Comparison of ENCODE assay signal across 23 cellular contexts in the genomic region with DNA sequence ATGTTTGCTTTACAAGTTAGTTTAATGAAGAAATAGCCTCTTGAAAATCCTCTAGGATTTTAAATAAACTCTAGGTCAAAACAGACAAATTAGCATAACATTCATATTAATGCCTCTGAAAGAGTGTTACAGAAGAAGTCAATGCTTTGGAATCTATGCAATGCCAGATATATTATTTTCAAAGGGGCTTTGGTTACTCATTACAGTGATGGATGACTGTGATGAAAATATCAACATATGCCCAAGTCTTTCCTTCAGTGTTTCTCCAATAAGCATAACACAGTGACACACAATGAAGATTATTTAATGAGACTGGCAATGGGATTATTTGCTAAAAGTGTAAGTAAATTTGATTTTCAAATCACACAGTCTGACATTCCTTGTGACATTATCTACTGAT.
DNase-seq lines count a peak whose midpoint lies in the region; TF ChIP-seq lines count a peak whose summit lies in the region.
"Had no signal": no experiment of that assay in that cellular context is flagged by ENCODE, and none has a peak within 500 bp of the region (broad histone marks: within the 10 kb centered on the region; RNA-seq: fewer than 3 reads in every experiment).

No MANE protein-coding gene starts in this region.

- H3K4me2 ChIP-seq in smooth muscle cell: peak overlapping the region; percentile 50
- H3K4me2 ChIP-seq: KMS-11 had no signal

- H3K4me1 ChIP-seq in smooth muscle cell (ENCODE audit: low read depth): peaks cover 20% of the 10 kb centered on the region

- H3F3A ChIP-seq in smooth muscle cell (ENCODE audit: low read depth): no peaks in the 10 kb centered on the region

- H3K9me3 ChIP-seq in smooth muscle cell (replicated peaks; ENCODE audit: low read depth): no peaks in the 10 kb centered on the region
- H3K9me3 ChIP-seq: HAP-1 had no signal

- no peak for TF ChIP-seq CTCF in foreskin fibroblast (IDR thresholded peaks at IDR 0.05; ENCODE audit: low read depth, low read length)
- TF ChIP-seq CTCF in smooth muscle cell (IDR thresholded peaks at IDR 0.05; ENCODE audit: borderline replicate concordance, insufficient read depth, poor library complexity, severe bottlenecking): no peak

- no peak overlapping the region for H3K27ac ChIP-seq in smooth muscle cell (ENCODE audit: low read depth)
- H3K27ac ChIP-seq: KMS-11, RWPE1 had no signal

- no peak overlapping the region for H3K9ac ChIP-seq in smooth muscle cell (ENCODE audit: low read depth)
- H3K9ac ChIP-seq: KMS-11 had no signal

- no peaks in the 10 kb centered on the region for H3K36me3 ChIP-seq in smooth muscle cell (ENCODE audit: low read depth)
- H3K36me3 ChIP-seq: HAP-1 had no signal

- H3K4me3 ChIP-seq in foreskin fibroblast (ENCODE audit: low read depth in 1 of 2, low read length in 2 of 2) (no peak overlapping the region), smooth muscle cell (no peak overlapping the region)
- H3K4me3 ChIP-seq: HAP-1 had no signal

- no peaks in the 10 kb centered on the region for H4K20me1 ChIP-seq in smooth muscle cell (ENCODE audit: low read depth)

- DNase-seq in EL (peak; percentile 36), amniotic epithelial cell (ENCODE audit: low read depth) (peak; percentile 52), foreskin fibroblast (peak; percentile 10 to 20), smooth muscle cell (lab: John Stamatoyannopoulos, UW; ENCODE audit: unreplicated experiment) (no peak), cortex of kidney (lab: John Stamatoyannopoulos, UW) (no peak)
- DNase-seq in activated CD4-positive, alpha-beta T cell treated with anti-CD3 and anti-CD28 coated beads for 48 hours: no peak
- DNase-seq in central memory CD4-positive, alpha-beta T cell: no peak
- DNase-seq: DMS53, GDM1, GOT3, HFFc6, MM.1S, NCI-H1048, NCI-H1417, NCI-H1694, NCI-H2081, NCI-H2227 treated with DMSO at 0.1 percent for 48 hours, NCI-H510A, NCI-H69, SHP77 had no signal

- no peaks in the 10 kb centered on the region for H3K27me3 ChIP-seq in smooth muscle cell (ENCODE audit: low read depth)

- no peaks in the 10 kb centered on the region for H3K79me2 ChIP-seq in smooth muscle cell (ENCODE audit: low read depth)

- no peak overlapping the region for H2AFZ ChIP-seq in smooth muscle cell (ENCODE audit: low read depth)

Comparison
In these comparisons a context has a peak if more than half of its experiments do, and no peak if none do; other contexts are left out.
1. DNase-seq: peak in EL (single experiment), amniotic epithelial cell (single experiment) and foreskin fibroblast (2 of 2); none in smooth muscle cell (single experiment), activated CD4-positive, alpha-beta T cell treated with anti-CD3 and anti-CD28 coated beads for 48 hours (single experiment), cortex of kidney (single experiment) and central memory CD4-positive, alpha-beta T cell (single experiment).